Comparison of ENCODE assay signal across 1 cellular context in the genomic region with DNA sequence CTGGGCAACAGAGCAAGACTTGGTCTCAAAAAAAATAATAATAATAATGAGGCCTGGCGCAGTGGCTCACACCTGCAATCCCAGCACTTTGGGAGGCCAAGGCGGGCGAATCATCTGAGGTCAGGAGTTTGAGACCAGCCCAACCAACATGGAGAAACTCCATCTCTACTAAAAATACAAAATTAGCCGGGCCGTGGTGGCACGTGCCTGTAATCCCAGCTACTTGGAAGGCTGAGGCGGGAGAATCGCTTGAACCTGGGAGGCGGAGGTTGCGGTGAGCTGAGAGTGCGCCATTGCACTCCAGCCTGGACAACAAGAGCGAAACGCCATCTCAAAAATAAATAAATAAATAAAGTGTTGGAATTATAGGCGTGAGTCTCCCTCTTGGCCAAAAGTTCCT.
A peak's percentile ranks its signal among the peaks of the same experiment; 100 is the strongest.
TF ChIP-seq lines count a peak whose summit lies in the region.

No MANE protein-coding gene starts in this region.

TF ChIP-seq in K562, 482 proteins besides CTCF, POLR2A, EP300 and RAD21:
- TF ChIP-seq, protein P1, sequence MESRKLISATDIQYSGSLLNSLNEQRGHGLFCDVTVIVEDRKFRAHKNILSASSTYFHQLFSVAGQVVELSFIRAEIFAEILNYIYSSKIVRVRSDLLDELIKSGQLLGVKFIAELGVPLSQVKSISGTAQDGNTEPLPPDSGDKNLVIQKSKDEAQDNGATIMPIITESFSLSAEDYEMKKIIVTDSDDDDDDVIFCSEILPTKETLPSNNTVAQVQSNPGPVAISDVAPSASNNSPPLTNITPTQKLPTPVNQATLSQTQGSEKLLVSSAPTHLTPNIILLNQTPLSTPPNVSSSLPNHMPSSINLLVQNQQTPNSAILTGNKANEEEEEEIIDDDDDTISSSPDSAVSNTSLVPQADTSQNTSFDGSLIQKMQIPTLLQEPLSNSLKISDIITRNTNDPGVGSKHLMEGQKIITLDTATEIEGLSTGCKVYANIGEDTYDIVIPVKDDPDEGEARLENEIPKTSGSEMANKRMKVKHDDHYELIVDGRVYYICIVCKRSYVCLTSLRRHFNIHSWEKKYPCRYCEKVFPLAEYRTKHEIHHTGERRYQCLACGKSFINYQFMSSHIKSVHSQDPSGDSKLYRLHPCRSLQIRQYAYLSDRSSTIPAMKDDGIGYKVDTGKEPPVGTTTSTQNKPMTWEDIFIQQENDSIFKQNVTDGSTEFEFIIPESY (CRISPR knock-in tag; IDR thresholded peaks at IDR 0.05): peak; percentile 54; the same call in 1 of the 2 replicates
